Comparison of ENCODE assay signal across 37 cellular contexts in the genomic region with DNA sequence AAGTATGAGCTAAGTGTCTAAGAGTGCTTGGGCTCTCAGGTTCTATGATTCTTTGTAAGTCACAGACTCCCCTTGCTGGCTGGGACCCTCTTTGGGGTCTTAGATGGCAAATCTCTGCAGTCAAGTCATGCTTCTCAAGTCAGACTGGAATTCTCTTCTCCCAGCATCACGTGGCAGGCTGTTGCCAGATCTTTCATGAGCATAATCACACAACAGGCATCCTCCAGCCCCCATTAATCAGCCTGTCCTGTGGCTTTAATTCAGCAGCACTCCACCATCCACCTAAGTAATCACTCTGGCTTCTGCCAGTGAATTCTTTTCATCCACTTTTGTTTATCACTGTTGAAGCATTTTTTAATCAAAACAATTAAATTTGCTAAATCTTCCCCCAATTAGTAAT. TPM values are rescaled to one million over a fixed set of nuclear protein-coding genes. Genes with fewer than 3 reads are reported as not detected.
"Had no signal": no experiment of that assay in that cellular context is flagged by ENCODE, and none has a peak within 500 bp of the region (broad histone marks: within the 10 kb centered on the region; RNA-seq: fewer than 3 reads in every experiment).

No MANE protein-coding gene starts in this region.

- DNase-seq: activated B cell treated with CpG ODN at 0.5 μM for 24 hours; activated CD4-positive, alpha-beta T cell treated with anti-CD3 and anti-CD28 coated beads for 36 hours; activated CD8-positive, alpha-beta memory T cell treated with anti-CD3 and anti-CD28 coated beads, Interleukin-2, amount 10 ng/mL, durations not matched to agents 7 days and 5 days; activated CD8-positive, alpha-beta T cell treated with anti-CD3 and anti-CD28 coated beads, Interleukin-2, amount 10 ng/mL, durations not matched to agents 7 days and 5 days; activated naive CD4-positive, alpha-beta T cell; activated T-cell treated with anti-CD3 and anti-CD28 coated beads, Interleukin-2, amount 50 U/mL, for 72 hours; aorta; brain microvascular endothelial cell; cortex of kidney; effector memory CD8-positive, alpha-beta T cell; foreskin melanocyte; heart right ventricle; kidney glomerular epithelial cell; left lung; posterior cingulate gyrus; small intestine; stimulated activated CD4-positive, alpha-beta T cell treated with anti-CD3 and anti-CD28 coated beads, Interleukin-4, amount 100 ng/mL, for 24 hours; stimulated activated CD8-positive, alpha-beta memory T cell treated with anti-CD3 and anti-CD28 coated beads, Interleukin-4, amount 100 ng/mL, for 48 hours; stimulated activated naive CD8-positive, alpha-beta T cell treated with anti-CD3 and anti-CD28 coated beads, Interleukin-15, amount 100 ng/mL, for 72 hours; T-helper 1 cell; thyroid gland; upper lobe of right lung had no signal

- H3K9me3 ChIP-seq: heart right ventricle, left lung, thyroid gland, upper lobe of right lung had no signal

- H3K27me3 ChIP-seq: brain microvascular endothelial cell, heart right ventricle, left lung, thyroid gland had no signal

- H3K27ac Mint-ChIP-seq: activated B cell treated with CpG ODN at 0.5 μM for 24 hours; activated CD4-positive, alpha-beta T cell treated with anti-CD3 and anti-CD28 coated beads for 36 hours; activated CD8-positive, alpha-beta memory T cell treated with anti-CD3 and anti-CD28 coated beads, Interleukin-2, amount 10 ng/mL, durations not matched to agents 7 days and 5 days; activated CD8-positive, alpha-beta T cell treated with anti-CD3 and anti-CD28 coated beads, Interleukin-2, amount 10 ng/mL, durations not matched to agents 7 days and 5 days; activated naive CD8-positive, alpha-beta T cell; activated T-cell treated with anti-CD3 and anti-CD28 coated beads, Interleukin-2, amount 50 U/mL, for 72 hours; effector memory CD8-positive, alpha-beta T cell; nephron; stimulated activated memory B cell treated with anti-CD40 and anti-IgM and Interleukin-4, amounts not matched to agents 10 μg/mL and 1 μg/mL and 100 μg/mL, for 72 hours; stimulated activated naive CD8-positive, alpha-beta T cell treated with anti-CD3 and anti-CD28 coated beads, Interleukin-15, amount 100 ng/mL, for 72 hours; T-helper 2 cell treated with Interferon-gamma antibody and Interleukin-4, amounts not matched to agents 5 μg/mL and 100 μg/mL, for 36 hours had no signal

- H3K4me3 Mint-ChIP-seq: activated B cell treated with CpG ODN at 0.5 μM for 24 hours; activated CD4-positive, alpha-beta T cell treated with anti-CD3 and anti-CD28 coated beads for 36 hours; activated CD8-positive, alpha-beta memory T cell treated with anti-CD3 and anti-CD28 coated beads, Interleukin-2, amount 10 ng/mL, durations not matched to agents 7 days and 5 days; activated CD8-positive, alpha-beta T cell treated with anti-CD3 and anti-CD28 coated beads, Interleukin-2, amount 10 ng/mL, durations not matched to agents 7 days and 5 days; activated naive CD8-positive, alpha-beta T cell; activated T-cell treated with anti-CD3 and anti-CD28 coated beads, Interleukin-2, amount 50 U/mL, for 72 hours; effector memory CD8-positive, alpha-beta T cell; nephron; stimulated activated memory B cell treated with anti-CD40 and anti-IgM and Interleukin-4, amounts not matched to agents 10 μg/mL and 1 μg/mL and 100 μg/mL, for 72 hours; stimulated activated naive CD8-positive, alpha-beta T cell treated with anti-CD3 and anti-CD28 coated beads, Interleukin-15, amount 100 ng/mL, for 72 hours; T-helper 2 cell treated with Interferon-gamma antibody and Interleukin-4, amounts not matched to agents 5 μg/mL and 100 μg/mL, for 36 hours had no signal

- H3K27ac ChIP-seq: brain microvascular endothelial cell, heart right ventricle, left lung, thyroid gland, upper lobe of right lung had no signal

- H3K4me1 Mint-ChIP-seq: activated B cell treated with CpG ODN at 0.5 μM for 24 hours; activated CD4-positive, alpha-beta T cell treated with anti-CD3 and anti-CD28 coated beads for 36 hours; activated CD8-positive, alpha-beta memory T cell treated with anti-CD3 and anti-CD28 coated beads, Interleukin-2, amount 10 ng/mL, durations not matched to agents 7 days and 5 days; nephron; stimulated activated memory B cell treated with anti-CD40 and anti-IgM and Interleukin-4, amounts not matched to agents 10 μg/mL and 1 μg/mL and 100 μg/mL, for 72 hours; stimulated activated naive CD8-positive, alpha-beta T cell treated with anti-CD3 and anti-CD28 coated beads, Interleukin-15, amount 100 ng/mL, for 72 hours had no signal

- H3K27me3 Mint-ChIP-seq: activated CD4-positive, alpha-beta T cell treated with anti-CD3 and anti-CD28 coated beads for 36 hours; activated CD8-positive, alpha-beta memory T cell treated with anti-CD3 and anti-CD28 coated beads, Interleukin-2, amount 10 ng/mL, durations not matched to agents 7 days and 5 days; activated naive CD8-positive, alpha-beta T cell; stimulated activated memory B cell treated with anti-CD40 and anti-IgM and Interleukin-4, amounts not matched to agents 10 μg/mL and 1 μg/mL and 100 μg/mL, for 72 hours had no signal

- H3K9me3 Mint-ChIP-seq: activated B cell treated with CpG ODN at 0.5 μM for 24 hours; effector memory CD8-positive, alpha-beta T cell; stimulated activated memory B cell treated with anti-CD40 and anti-IgM and Interleukin-4, amounts not matched to agents 10 μg/mL and 1 μg/mL and 100 μg/mL, for 72 hours; T-helper 2 cell treated with Interferon-gamma antibody and Interleukin-4, amounts not matched to agents 5 μg/mL and 100 μg/mL, for 36 hours had no signal

- H3K4me3 ChIP-seq: heart right ventricle, left lung, lung, thyroid gland, upper lobe of right lung had no signal

- H3K36me3 ChIP-seq: brain microvascular endothelial cell, heart right ventricle, left lung, thyroid gland, upper lobe of right lung had no signal

- H3K36me3 Mint-ChIP-seq: activated CD8-positive, alpha-beta memory T cell treated with anti-CD3 and anti-CD28 coated beads, Interleukin-2, amount 10 ng/mL, durations not matched to agents 7 days and 5 days; activated naive CD8-positive, alpha-beta T cell; stimulated activated memory B cell treated with anti-CD40 and anti-IgM and Interleukin-4, amounts not matched to agents 10 μg/mL and 1 μg/mL and 100 μg/mL, for 72 hours had no signal

- H3K4me1 ChIP-seq: left lung, upper lobe of right lung had no signal

- FAIRE-seq: endothelial cell of umbilical vein, small intestine had no signal

RNA-seq across cellular contexts. Expression of a gene that starts 50.1 kb away (rescaled TPM):
- total RNA-seq: activated B cell treated with CpG ODN at 0.5 μM for 24 hours; activated CD4-positive, alpha-beta T cell treated with anti-CD3 and anti-CD28 coated beads for 36 hours; activated CD8-positive, alpha-beta memory T cell treated with anti-CD3 and anti-CD28 coated beads, Interleukin-2, amount 10 ng/mL, durations not matched to agents 7 days and 5 days; activated CD8-positive, alpha-beta T cell treated with anti-CD3 and anti-CD28 coated beads, Interleukin-2, amount 10 ng/mL, durations not matched to agents 7 days and 5 days; activated T-cell treated with anti-CD3 and anti-CD28 coated beads, Interleukin-2, amount 50 U/mL, for 72 hours; aorta; cardiac septum; chondrocyte; endothelial cell of umbilical vein; fibroblast of lung; glomerular endothelial cell; left lung; mesenteric fat pad; osteoblast; renal cortical epithelial cell; sciatic nerve; thyroid gland; upper lobe of right lung had no signal
- polyA plus RNA-seq: aorta, endothelial cell of umbilical vein, esophagus, fibroblast of lung, heart right ventricle had no signal
